In genomic region chr14:93716410-93717221, GRCh38 we compare ENCODE assay signal across 18 cellular contexts.
DNase-seq lines count a peak whose midpoint lies in the region; ATAC-seq and TF ChIP-seq lines count a peak whose summit lies in the region.
"Had no signal": no experiment of that assay in that cellular context is flagged by ENCODE, and none has a peak within 500 bp of the region (broad histone marks: within the 10 kb centered on the region; RNA-seq: fewer than 3 reads in every experiment).

No MANE protein-coding gene starts in this region.

- H3K79me2 ChIP-seq in osteoblast (ENCODE audit: insufficient read depth, low read length) = no peaks in the 10 kb centered on the region

- DNase-seq in right atrium auricular region (ENCODE audit: low spot score) (peak; percentile 43), left ventricle myocardium inferior (no peak), coronary artery (ENCODE audit: low spot score) (peak; percentile 64), osteoblast (ENCODE audit: insufficient read length, low spot score, missing footprints) (peak; percentile 34), DMS 273 (lab: John Stamatoyannopoulos, UW; ENCODE audit: unreplicated experiment) (no peak)
- DNase-seq: DMS79 treated with DMSO at 0.1 percent for 48 hours, GM23248, MG63, NCI-H1092 treated with DMSO at 0.1 percent for 48 hours, NCI-H1694 treated with DMSO at 0.1 percent for 48 hours, NCI-H2171, NCI-H446, NCI-H748 treated with DMSO at 0.1 percent for 48 hours, OCI-M1 had no signal

- H3K36me3 ChIP-seq in right atrium auricular region = no peaks in the 10 kb centered on the region
- H3K36me3 ChIP-seq in left ventricle myocardium inferior = no peaks in the 10 kb centered on the region
- H3K36me3 ChIP-seq in osteoblast (ENCODE audit: insufficient read depth, low read length) = no peaks in the 10 kb centered on the region
- H3K36me3 ChIP-seq: BLaER1, MG63 had no signal

- no peaks in the 10 kb centered on the region for H4K20me1 ChIP-seq in osteoblast (ENCODE audit: insufficient read depth, low read length)
- H4K20me1 ChIP-seq: BLaER1 had no signal

- H3K4me2 ChIP-seq in osteoblast (ENCODE audit: insufficient read depth, low read length) = no peak overlapping the region

- intact Hi-C loops in left ventricle myocardium inferior (cut with micrococcal nuclease) = no loop called here

- H3K27ac ChIP-seq in right atrium auricular region (no peak overlapping the region), left ventricle myocardium inferior (replicated peaks) (no peak overlapping the region), coronary artery (no peak overlapping the region), osteoblast (ENCODE audit: low read depth, low read length) (no peak overlapping the region)
- H3K27ac ChIP-seq: BLaER1, GM23248 had no signal

- H3K27me3 ChIP-seq in right atrium auricular region (no peaks in the 10 kb centered on the region), left ventricle myocardium inferior (ENCODE audit: low read depth) (peaks cover 40% of the 10 kb centered on the region), osteoblast (ENCODE audit: insufficient read depth, low read length) (no peaks in the 10 kb centered on the region)
- H3K27me3 ChIP-seq: BLaER1, MG63 had no signal

- H3K4me1 ChIP-seq in right atrium auricular region (no peaks in the 10 kb centered on the region), left ventricle myocardium inferior (no peaks in the 10 kb centered on the region), osteoblast (ENCODE audit: insufficient read depth, low read length) (no peaks in the 10 kb centered on the region)

- ATAC-seq in HG03439 (IDR thresholded peaks at IDR 0.05; ENCODE audit: unreplicated experiment) = no peak
- no peak for ATAC-seq in HG03378 (IDR thresholded peaks at IDR 0.05; ENCODE audit: unreplicated experiment)
- ATAC-seq: CD8-positive, alpha-beta T cell had no signal

- no peak overlapping the region for H3K4me3 ChIP-seq in right atrium auricular region
- no peak overlapping the region for H3K4me3 ChIP-seq in left ventricle myocardium inferior
- no peak overlapping the region for H3K4me3 ChIP-seq in coronary artery
- H3K4me3 ChIP-seq in osteoblast (ENCODE audit: insufficient read depth, low read length) = no peak overlapping the region
- H3K4me3 ChIP-seq: BLaER1, GM23248, MG63 had no signal

- H3K9me3 ChIP-seq in right atrium auricular region = no peaks in the 10 kb centered on the region
- no peaks in the 10 kb centered on the region for H3K9me3 ChIP-seq in left ventricle myocardium inferior (replicated peaks)
- H3K9me3 ChIP-seq in osteoblast (ENCODE audit: low read depth, low read length) = no peaks in the 10 kb centered on the region
- H3K9me3 ChIP-seq: BLaER1, MG63 had no signal

- H2AFZ ChIP-seq in osteoblast (ENCODE audit: low read length) = no peak overlapping the region
- H2AFZ ChIP-seq: GM23248 had no signal

- TF ChIP-seq CTCF in right atrium auricular region (IDR thresholded peaks at IDR 0.05) (no peak), left ventricle myocardium inferior (IDR thresholded peaks at IDR 0.05; ENCODE audit: borderline replicate concordance) (no peak), coronary artery (IDR thresholded peaks at IDR 0.05) (no peak), osteoblast (IDR thresholded peaks at IDR 0.05; ENCODE audit: extremely low read depth, low read depth, low read length) (no peak)

Comparison
In these comparisons a context has a peak if more than half of its experiments do, and no peak if none do; other contexts are left out.
1. DNase-seq: peak in right atrium auricular region (single experiment), coronary artery (single experiment) and osteoblast (single experiment); none in left ventricle myocardium inferior (single experiment) and DMS 273 (single experiment).